In genomic region chr17:1180958-1181768, GRCh38 we compare ENCODE assay signal across 9 cellular contexts. TPM values are rescaled to one million over a fixed set of nuclear protein-coding genes. Genes with fewer than 3 reads are reported as not detected.
DNase-seq lines count a peak whose midpoint lies in the region; ATAC-seq and TF ChIP-seq lines count a peak whose summit lies in the region.
"Had no signal": no experiment of that assay in that cellular context is flagged by ENCODE, and none has a peak within 500 bp of the region (broad histone marks: within the 10 kb centered on the region; RNA-seq: fewer than 3 reads in every experiment).

No MANE protein-coding gene starts in this region.

- H3K4me1 Mint-ChIP-seq in progenitor cell of endocrine pancreas (ENCODE audit: low read depth): peaks cover 2% of the 10 kb centered on the region
- H3K4me1 Mint-ChIP-seq in activated T-cell treated with anti-CD3 and anti-CD28 coated beads, Interleukin-2, amount 50 U/mL, for 24 hours (ENCODE audit: low read depth): peaks cover 16% of the 10 kb centered on the region

- DNase-seq in DMS 273 (lab: John Stamatoyannopoulos, UW; ENCODE audit: unreplicated experiment): peak; percentile 52
- no peak for DNase-seq in DMS 273 treated with DMSO at 0.1 percent for 48 hours (lab: John Stamatoyannopoulos, UW)
- peak in 44 of 58 donors; percentile 18 to 84 (median 67) for DNase-seq in anterior cingulate cortex (lab: John Stamatoyannopoulos, UW)
- DNase-seq in progenitor cell of endocrine pancreas (ENCODE audit: low spot score, unreplicated experiment): no peak
- DNase-seq in DMS153 (lab: John Stamatoyannopoulos, UW): no peak
- DNase-seq in activated T-cell treated with anti-CD3 and anti-CD28 coated beads, Interleukin-2, amount 50 U/mL, for 24 hours: no peak
- DNase-seq in ureter (ENCODE audit: low spot score): no peak
- DNase-seq: 8988T had no signal

- H3K9me3 Mint-ChIP-seq in progenitor cell of endocrine pancreas (ENCODE audit: low read depth): no peaks in the 10 kb centered on the region
- H3K9me3 Mint-ChIP-seq in activated T-cell treated with anti-CD3 and anti-CD28 coated beads, Interleukin-2, amount 50 U/mL, for 24 hours: no peaks in the 10 kb centered on the region

- no peaks in the 10 kb centered on the region for H3K36me3 Mint-ChIP-seq in progenitor cell of endocrine pancreas (ENCODE audit: insufficient read depth)
- no peaks in the 10 kb centered on the region for H3K36me3 Mint-ChIP-seq in activated T-cell treated with anti-CD3 and anti-CD28 coated beads, Interleukin-2, amount 50 U/mL, for 24 hours (ENCODE audit: low read depth)

- no peak overlapping the region for H3K27ac Mint-ChIP-seq in progenitor cell of endocrine pancreas
- H3K27ac Mint-ChIP-seq in activated T-cell treated with anti-CD3 and anti-CD28 coated beads, Interleukin-2, amount 50 U/mL, for 24 hours: no peak overlapping the region

- H3K4me3 Mint-ChIP-seq in progenitor cell of endocrine pancreas (ENCODE audit: low read depth): peak overlapping the region; percentile 17
- no peak overlapping the region for H3K4me3 Mint-ChIP-seq in activated T-cell treated with anti-CD3 and anti-CD28 coated beads, Interleukin-2, amount 50 U/mL, for 24 hours

- H3K27me3 Mint-ChIP-seq in progenitor cell of endocrine pancreas: peaks cover 49% of the 10 kb centered on the region
- no peaks in the 10 kb centered on the region for H3K27me3 Mint-ChIP-seq in activated T-cell treated with anti-CD3 and anti-CD28 coated beads, Interleukin-2, amount 50 U/mL, for 24 hours

- ATAC-seq in HG03196 (IDR thresholded peaks at IDR 0.05; ENCODE audit: unreplicated experiment): peak; percentile 38

- no peak for TF ChIP-seq CTCF in progenitor cell of endocrine pancreas (IDR thresholded peaks at IDR 0.05; ENCODE audit: unreplicated experiment)

RNA-seq across cellular contexts. Expression of gene ABR, which starts 1.4 kb away (rescaled TPM):
- total RNA-seq in progenitor cell of endocrine pancreas (61.0 and 64.6 TPM in 2 replicates), ureter (207 TPM)

Comparison
In these comparisons a context has a peak if more than half of its experiments do, and no peak if none do; other contexts are left out.
1. DNase-seq: peak in DMS 273 (single experiment) and anterior cingulate cortex (44 of 58); none in DMS 273 treated with DMSO at 0.1 percent for 48 hours (single experiment), progenitor cell of endocrine pancreas (single experiment), DMS153 (single experiment), activated T-cell treated with anti-CD3 and anti-CD28 coated beads, Interleukin-2, amount 50 U/mL, for 24 hours (single experiment) and ureter (single experiment).